8 cellular contexts compared by ENCODE assay signal in genomic region chr2:205685314-205686230, GRCh38. TPM values are rescaled to one million over a fixed set of nuclear protein-coding genes. Genes with fewer than 3 reads are reported as not detected.
DNase-seq lines count a peak whose midpoint lies in the region; ATAC-seq, FAIRE-seq and TF ChIP-seq lines count a peak whose summit lies in the region.

No MANE protein-coding gene starts in this region.

- no peak for TF ChIP-seq CTCF in astrocyte of the cerebellum (IDR thresholded peaks at IDR 0.05; ENCODE audit: low read depth, low read length, missing control alignments)

- DNase-seq in AG20443 (ENCODE audit: low spot score) (peak; percentile 84), HTR-8/SVneo (ENCODE audit: insufficient read length, low spot score) (peak; percentile 40), astrocyte of the cerebellum (ENCODE audit: low read depth) (no peak), islet precursor cell (peak; percentile 90), occipital lobe (lab: John Stamatoyannopoulos, UW) (no peak), amniotic stem cell (lab: John Stamatoyannopoulos, UW) (no peak)
- DNase-seq in stimulated activated naive B cell treated with anti-CD40 and anti-IgM and Interleukin-4, amounts not matched to agents 10 μg/mL and 1 μg/mL and 100 μg/mL, for 72 hours: no peak

- in situ Hi-C loops in astrocyte of the cerebellum (cut with HindIII; ENCODE audit: low sequenced_read_pairs): no loop called here

- H3K9me3 Mint-ChIP-seq in stimulated activated naive B cell treated with anti-CD40 and anti-IgM and Interleukin-4, amounts not matched to agents 10 μg/mL and 1 μg/mL and 100 μg/mL, for 72 hours: no peaks in the 10 kb centered on the region

- H3K36me3 Mint-ChIP-seq in stimulated activated naive B cell treated with anti-CD40 and anti-IgM and Interleukin-4, amounts not matched to agents 10 μg/mL and 1 μg/mL and 100 μg/mL, for 72 hours: no peaks in the 10 kb centered on the region

- H3K4me3 ChIP-seq in astrocyte of the cerebellum (ENCODE audit: low read depth, low read length): peak overlapping the region; percentile 83

- no peak for FAIRE-seq in HTR-8/SVneo (lab: Jason Lieb, UNC)

- H3K27ac Mint-ChIP-seq in stimulated activated naive B cell treated with anti-CD40 and anti-IgM and Interleukin-4, amounts not matched to agents 10 μg/mL and 1 μg/mL and 100 μg/mL, for 72 hours: peak overlapping the region; percentile 92

- ATAC-seq in stimulated activated naive B cell treated with anti-CD40 and anti-IgM and Interleukin-4, amounts not matched to agents 10 μg/mL and 1 μg/mL and 100 μg/mL, for 72 hours (replicated peaks): peak; percentile 37 to 38
- no peak for ATAC-seq in GM18907 (IDR thresholded peaks at IDR 0.05; ENCODE audit: unreplicated experiment)

- peaks cover 32 to 56% of the 10 kb centered on the region in 2 donors for H3K4me1 Mint-ChIP-seq in stimulated activated naive B cell treated with anti-CD40 and anti-IgM and Interleukin-4, amounts not matched to agents 10 μg/mL and 1 μg/mL and 100 μg/mL, for 72 hours

- H3K4me3 Mint-ChIP-seq in stimulated activated naive B cell treated with anti-CD40 and anti-IgM and Interleukin-4, amounts not matched to agents 10 μg/mL and 1 μg/mL and 100 μg/mL, for 72 hours: peak overlapping the region; percentile 83 to 92

- peaks cover 12 to 35% of the 10 kb centered on the region in 2 donors for H3K27me3 Mint-ChIP-seq in stimulated activated naive B cell treated with anti-CD40 and anti-IgM and Interleukin-4, amounts not matched to agents 10 μg/mL and 1 μg/mL and 100 μg/mL, for 72 hours

RNA-seq across cellular contexts. Expression of gene NRP2, which starts 3.3 kb away (rescaled TPM):
- 22.1 TPM for total RNA-seq in occipital lobe

Comparison
In these comparisons a context has a peak if more than half of its experiments do, and no peak if none do; other contexts are left out.
1. DNase-seq: peak in AG20443 (single experiment), HTR-8/SVneo (single experiment) and islet precursor cell (single experiment); none in astrocyte of the cerebellum (single experiment), stimulated activated naive B cell treated with anti-CD40 and anti-IgM and Interleukin-4, amounts not matched to agents 10 μg/mL and 1 μg/mL and 100 μg/mL, for 72 hours (single experiment), occipital lobe (single experiment) and amniotic stem cell (single experiment).